Comparison of ENCODE assay signal across 14 cellular contexts in the genomic region with DNA sequence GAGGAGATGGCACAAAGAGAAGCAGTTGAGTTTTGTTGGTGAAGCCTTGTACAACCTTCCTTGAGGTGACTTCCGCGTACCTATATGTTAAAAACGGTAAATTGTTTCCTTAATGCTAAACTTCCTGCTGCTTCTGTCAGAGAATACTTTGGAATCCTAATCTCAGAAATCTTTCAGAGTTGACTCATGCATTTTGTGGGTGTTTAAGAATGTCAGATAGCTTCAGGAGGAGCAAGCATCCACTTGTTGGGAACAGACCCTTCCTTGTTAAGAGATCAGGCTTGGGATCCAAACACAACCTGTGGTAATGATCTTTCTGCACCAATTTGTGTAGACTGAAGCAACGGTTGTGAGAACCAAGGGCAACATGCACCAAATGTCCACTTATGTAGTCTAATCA. TPM values are rescaled to one million over a fixed set of nuclear protein-coding genes. Genes with fewer than 3 reads are reported as not detected.
DNase-seq lines count a peak whose midpoint lies in the region; FAIRE-seq and TF ChIP-seq lines count a peak whose summit lies in the region.
"Had no signal": no experiment of that assay in that cellular context is flagged by ENCODE, and none has a peak within 500 bp of the region (broad histone marks: within the 10 kb centered on the region; RNA-seq: fewer than 3 reads in every experiment).

No MANE protein-coding gene starts in this region.

- H3K4me2 ChIP-seq in OCI-LY7 (ENCODE audit: low read length): no peak overlapping the region

- no peaks in the 10 kb centered on the region for H3K79me2 ChIP-seq in OCI-LY7 (ENCODE audit: insufficient read depth, low read depth, low read length)

- no peak overlapping the region for H3K4me3 ChIP-seq in OCI-LY7 (ENCODE audit: low read depth, low read length, poor library complexity, severe bottlenecking)
- H3K4me3 ChIP-seq: mucosa of descending colon, sigmoid colon, tibial nerve had no signal

- DNase-seq in COLO829 (ENCODE audit: low spot score): peak; percentile 94
- peak; percentile 70 for DNase-seq in HTR-8/SVneo (ENCODE audit: insufficient read length, low spot score)
- DNase-seq in islet precursor cell: peak; percentile 83
- no peak for DNase-seq in NCI-H2227 (lab: John Stamatoyannopoulos, UW; ENCODE audit: unreplicated experiment)
- no peak for DNase-seq in OCI-LY7 (ENCODE audit: low spot score)
- no peak for DNase-seq in NCI-H526 treated with DMSO at 0.1 percent for 48 hours (lab: John Stamatoyannopoulos, UW)
- no peak for DNase-seq in amniotic stem cell (lab: John Stamatoyannopoulos, UW)
- DNase-seq: glutamatergic neuron, mucosa of descending colon, NCI-H446 treated with DMSO at 0.1 percent for 48 hours, sigmoid colon had no signal

- intact Hi-C loops in OCI-LY7 (cut with micrococcal nuclease; ENCODE audit: unreplicated experiment): no loop called here

- BruUV-seq in OCI-LY7 (replicated peaks; lab: Mats Ljungman, UMichigan): no TSS peak

- H2AFZ ChIP-seq in OCI-LY7 (ENCODE audit: low read length): no peak overlapping the region

- POLR2A ChIA-PET in OCI-LY7 (lab: Charles Lee): no interaction called here

- FAIRE-seq in HTR-8/SVneo (lab: Jason Lieb, UNC): no peak

- no peaks in the 10 kb centered on the region for H3K36me3 ChIP-seq in OCI-LY7 (ENCODE audit: insufficient read depth, low read length)
- H3K36me3 ChIP-seq: sigmoid colon, tibial nerve had no signal

- H3K9me3 ChIP-seq in OCI-LY7 (ENCODE audit: low read length): no peaks in the 10 kb centered on the region
- H3K9me3 ChIP-seq: mucosa of descending colon, sigmoid colon, tibial nerve had no signal

- CTCF ChIA-PET in OCI-LY7 (lab: Charles Lee; ENCODE audit: unreplicated experiment): no interaction called here

- H3K4me1 ChIP-seq in OCI-LY7 (ENCODE audit: insufficient read depth, low read length, poor library complexity, severe bottlenecking): no peaks in the 10 kb centered on the region

- H3K9me2 ChIP-seq in OCI-LY7 (ENCODE audit: insufficient read depth, low read length): no peaks in the 10 kb centered on the region

- TF ChIP-seq CTCF in brain (conservative IDR thresholded peaks at IDR 0.05) (no peak), OCI-LY7 (conservative IDR thresholded peaks at IDR 0.05; ENCODE audit: low read length) (no peak)

- H3K27me3 Mint-ChIP-seq in brain: no peaks in the 10 kb centered on the region

- H4K20me1 ChIP-seq in OCI-LY7 (ENCODE audit: insufficient read depth, low read length): no peaks in the 10 kb centered on the region

- peak overlapping the region in 1 of 5 experiments; percentile 13 for H3K4me3 Mint-ChIP-seq in brain
- H3K4me3 Mint-ChIP-seq: activated T-helper 1 cell treated with anti-CD3 and anti-CD28 coated beads, Interleukin-12 subunit alpha, Interleukin-12 subunit beta, Interleukin-2, Interleukin-4 antibody, amounts not matched to agents 30 ng/mL and 10 ng/mL and 1 ng/mL, durations not matched to agents 14 hours and 24 hours and 36 hours had no signal

- no peak overlapping the region for H3K27ac ChIP-seq in OCI-LY7 (ENCODE audit: low read depth, low read length, poor library complexity, severe bottlenecking)
- H3K27ac ChIP-seq: sigmoid colon, tibial nerve had no signal

- H3K36me3 Mint-ChIP-seq in brain: peaks cover 25% of the 10 kb centered on the region

- H3K4me1 Mint-ChIP-seq in brain: peaks cover 78% of the 10 kb centered on the region

- peak overlapping the region in 3 of 5 experiments; percentile 7 to 86 (median 19) for H3K27ac Mint-ChIP-seq in brain
- H3K27ac Mint-ChIP-seq: activated T-helper 1 cell treated with anti-CD3 and anti-CD28 coated beads, Interleukin-12 subunit alpha, Interleukin-12 subunit beta, Interleukin-2, Interleukin-4 antibody, amounts not matched to agents 30 ng/mL and 10 ng/mL and 1 ng/mL, durations not matched to agents 14 hours and 24 hours and 36 hours had no signal

- peaks cover 0 to 5% (median 0%) of the 10 kb centered on the region in 5 experiments for H3K9me3 Mint-ChIP-seq in brain
- H3K9me3 Mint-ChIP-seq: activated T-helper 1 cell treated with anti-CD3 and anti-CD28 coated beads, Interleukin-12 subunit alpha, Interleukin-12 subunit beta, Interleukin-2, Interleukin-4 antibody, amounts not matched to agents 30 ng/mL and 10 ng/mL and 1 ng/mL, durations not matched to agents 14 hours and 24 hours and 36 hours had no signal

RNA-seq across cellular contexts. Expression of gene AK4, which starts 29.5 kb away (rescaled TPM):
- 7.2 TPM for polyA plus RNA-seq in brain (ENCODE audit: insufficient read depth, low read depth, low replicate concordance)
- total RNA-seq in OCI-LY7 (2014; rRNA removed; shearing (Covaris generic)): 0.16 and 0.18 TPM in 2 replicates
- total RNA-seq in OCI-LY7 (2022): 0.70 and 1.4 TPM in 2 replicates

Comparison
In these comparisons a context has a peak if more than half of its experiments do, and no peak if none do; other contexts are left out.
1. DNase-seq: peak in COLO829 (single experiment), HTR-8/SVneo (single experiment) and islet precursor cell (single experiment); none in NCI-H2227 (single experiment), OCI-LY7 (single experiment), NCI-H526 treated with DMSO at 0.1 percent for 48 hours (single experiment) and amniotic stem cell (single experiment).